ENCODE assay signal across 1 cellular context in the genomic region with DNA sequence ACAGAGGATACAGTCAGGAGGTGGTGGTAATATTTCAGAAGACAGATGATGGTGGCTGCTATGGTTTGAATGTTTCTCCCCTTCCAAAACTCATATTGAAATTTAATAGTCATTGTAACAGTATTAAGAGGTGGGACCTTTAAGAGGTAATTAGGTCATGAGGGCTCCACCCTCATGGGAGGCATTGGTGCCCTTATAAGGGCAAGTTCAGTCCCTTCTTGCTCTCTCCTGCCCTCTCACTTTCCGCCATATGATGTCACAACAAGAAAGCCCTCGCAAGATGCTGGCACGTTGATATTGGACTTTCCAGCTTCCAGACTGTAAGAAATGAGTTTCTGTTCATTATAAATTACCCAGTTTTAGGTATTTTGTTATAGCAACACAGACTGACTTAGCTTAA.
TF ChIP-seq lines count a peak whose summit lies in the region.

No MANE protein-coding gene starts in this region.

TF ChIP-seq in GM23338, 12 proteins besides CTCF, POLR2A, EP300 and RAD21 (continued from another document):
- TF ChIP-seq JUNB (IDR thresholded peaks at IDR 0.05; ENCODE audit: unreplicated experiment), result no peak
- no peak for TF ChIP-seq STAT1 (IDR thresholded peaks at IDR 0.05; ENCODE audit: unreplicated experiment)
- no peak for TF ChIP-seq NANOG (IDR thresholded peaks at IDR 0.05; ENCODE audit: borderline replicate concordance)
- TF ChIP-seq, protein P1, sequence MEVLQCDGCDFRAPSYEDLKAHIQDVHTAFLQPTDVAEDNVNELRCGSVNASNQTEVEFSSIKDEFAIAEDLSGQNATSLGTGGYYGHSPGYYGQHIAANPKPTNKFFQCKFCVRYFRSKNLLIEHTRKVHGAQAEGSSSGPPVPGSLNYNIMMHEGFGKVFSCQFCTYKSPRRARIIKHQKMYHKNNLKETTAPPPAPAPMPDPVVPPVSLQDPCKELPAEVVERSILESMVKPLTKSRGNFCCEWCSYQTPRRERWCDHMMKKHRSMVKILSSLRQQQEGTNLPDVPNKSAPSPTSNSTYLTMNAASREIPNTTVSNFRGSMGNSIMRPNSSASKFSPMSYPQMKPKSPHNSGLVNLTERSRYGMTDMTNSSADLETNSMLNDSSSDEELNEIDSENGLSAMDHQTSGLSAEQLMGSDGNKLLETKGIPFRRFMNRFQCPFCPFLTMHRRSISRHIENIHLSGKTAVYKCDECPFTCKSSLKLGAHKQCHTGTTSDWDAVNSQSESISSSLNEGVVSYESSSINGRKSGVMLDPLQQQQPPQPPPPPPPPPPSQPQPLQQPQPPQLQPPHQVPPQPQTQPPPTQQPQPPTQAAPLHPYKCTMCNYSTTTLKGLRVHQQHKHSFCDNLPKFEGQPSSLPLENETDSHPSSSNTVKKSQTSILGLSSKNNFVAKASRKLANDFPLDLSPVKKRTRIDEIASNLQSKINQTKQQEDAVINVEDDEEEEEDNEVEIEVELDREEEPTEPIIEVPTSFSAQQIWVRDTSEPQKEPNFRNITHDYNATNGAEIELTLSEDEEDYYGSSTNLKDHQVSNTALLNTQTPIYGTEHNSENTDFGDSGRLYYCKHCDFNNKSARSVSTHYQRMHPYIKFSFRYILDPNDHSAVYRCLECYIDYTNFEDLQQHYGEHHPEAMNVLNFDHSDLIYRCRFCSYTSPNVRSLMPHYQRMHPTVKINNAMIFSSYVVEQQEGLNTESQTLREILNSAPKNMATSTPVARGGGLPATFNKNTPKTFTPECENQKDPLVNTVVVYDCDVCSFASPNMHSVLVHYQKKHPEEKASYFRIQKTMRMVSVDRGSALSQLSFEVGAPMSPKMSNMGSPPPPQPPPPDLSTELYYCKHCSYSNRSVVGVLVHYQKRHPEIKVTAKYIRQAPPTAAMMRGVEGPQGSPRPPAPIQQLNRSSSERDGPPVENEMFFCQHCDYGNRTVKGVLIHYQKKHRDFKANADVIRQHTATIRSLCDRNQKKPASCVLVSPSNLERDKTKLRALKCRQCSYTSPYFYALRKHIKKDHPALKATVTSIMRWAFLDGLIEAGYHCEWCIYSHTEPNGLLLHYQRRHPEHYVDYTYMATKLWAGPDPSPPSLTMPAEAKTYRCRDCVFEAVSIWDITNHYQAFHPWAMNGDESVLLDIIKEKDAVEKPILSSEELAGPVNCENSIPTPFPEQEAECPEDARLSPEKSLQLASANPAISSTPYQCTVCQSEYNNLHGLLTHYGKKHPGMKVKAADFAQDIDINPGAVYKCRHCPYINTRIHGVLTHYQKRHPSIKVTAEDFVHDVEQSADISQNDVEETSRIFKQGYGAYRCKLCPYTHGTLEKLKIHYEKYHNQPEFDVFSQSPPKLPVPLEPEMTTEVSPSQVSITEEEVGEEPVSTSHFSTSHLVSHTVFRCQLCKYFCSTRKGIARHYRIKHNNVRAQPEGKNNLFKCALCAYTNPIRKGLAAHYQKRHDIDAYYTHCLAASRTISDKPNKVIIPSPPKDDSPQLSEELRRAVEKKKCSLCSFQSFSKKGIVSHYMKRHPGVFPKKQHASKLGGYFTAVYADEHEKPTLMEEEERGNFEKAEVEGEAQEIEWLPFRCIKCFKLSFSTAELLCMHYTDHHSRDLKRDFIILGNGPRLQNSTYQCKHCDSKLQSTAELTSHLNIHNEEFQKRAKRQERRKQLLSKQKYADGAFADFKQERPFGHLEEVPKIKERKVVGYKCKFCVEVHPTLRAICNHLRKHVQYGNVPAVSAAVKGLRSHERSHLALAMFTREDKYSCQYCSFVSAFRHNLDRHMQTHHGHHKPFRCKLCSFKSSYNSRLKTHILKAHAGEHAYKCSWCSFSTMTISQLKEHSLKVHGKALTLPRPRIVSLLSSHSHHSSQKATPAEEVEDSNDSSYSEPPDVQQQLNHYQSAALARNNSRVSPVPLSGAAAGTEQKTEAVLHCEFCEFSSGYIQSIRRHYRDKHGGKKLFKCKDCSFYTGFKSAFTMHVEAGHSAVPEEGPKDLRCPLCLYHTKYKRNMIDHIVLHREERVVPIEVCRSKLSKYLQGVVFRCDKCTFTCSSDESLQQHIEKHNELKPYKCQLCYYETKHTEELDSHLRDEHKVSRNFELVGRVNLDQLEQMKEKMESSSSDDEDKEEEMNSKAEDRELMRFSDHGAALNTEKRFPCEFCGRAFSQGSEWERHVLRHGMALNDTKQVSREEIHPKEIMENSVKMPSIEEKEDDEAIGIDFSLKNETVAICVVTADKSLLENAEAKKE (CRISPR knock-in tag; IDR thresholded peaks at IDR 0.05), result no peak
- no peak for TF ChIP-seq ETS1 (IDR thresholded peaks at IDR 0.05)
- no peak for TF ChIP-seq CREB1 (CRISPR knock-in tag; IDR thresholded peaks at IDR 0.05; ENCODE audit: low read depth)
- no peak for TF ChIP-seq EZH2 (IDR thresholded peaks at IDR 0.05; ENCODE audit: low read depth, unreplicated experiment)
- no peak for TF ChIP-seq ZNF331 (CRISPR knock-in tag; IDR thresholded peaks at IDR 0.05; ENCODE audit: low read depth)
